ENCODE assay signal across 36 cellular contexts in genomic region chr13:51107996-51108395, GRCh38. TPM values are rescaled to one million over a fixed set of nuclear protein-coding genes. Genes with fewer than 3 reads are reported as not detected.
"Had no signal": no experiment of that assay in that cellular context is flagged by ENCODE, and none has a peak within 500 bp of the region (broad histone marks: within the 10 kb centered on the region; RNA-seq: fewer than 3 reads in every experiment).

No MANE protein-coding gene starts in this region.

- H3K9me3 Mint-ChIP-seq: naive thymus-derived CD8-positive, alpha-beta T cell; natural killer cell treated with Interleukin-12 subunit alpha and Interleukin-12 subunit beta and Interleukin-15 and Interleukin-18, amount 100 ng/mL, for 72 hours; nephron progenitor cell; neural crest cell; stimulated activated memory B cell treated with anti-CD40 and anti-IgM and Interleukin-4, amounts not matched to agents 10 μg/mL and 1 μg/mL and 100 μg/mL, for 72 hours; stimulated activated naive CD8-positive, alpha-beta T cell treated with anti-CD3 and anti-CD28 coated beads, Interleukin-15, amount 100 ng/mL, for 72 hours; type B pancreatic cell had no signal

- H3K4me3 ChIP-seq: ovary, psoas muscle, skin epidermis, smooth muscle cell, spleen, suprapubic skin, testis, tibial artery, transverse colon, upper lobe of right lung, uterus had no signal

- ATAC-seq: naive thymus-derived CD8-positive, alpha-beta T cell; natural killer cell treated with Interleukin-12 subunit alpha and Interleukin-12 subunit beta and Interleukin-15 and Interleukin-18, amount 100 ng/mL, for 72 hours; psoas muscle; right cardiac atrium; sciatic nerve; stimulated activated memory B cell treated with anti-CD40 and anti-IgM and Interleukin-4, amounts not matched to agents 10 μg/mL and 1 μg/mL and 100 μg/mL, for 72 hours; stimulated activated naive CD8-positive, alpha-beta T cell treated with anti-CD3 and anti-CD28 coated beads, Interleukin-15, amount 100 ng/mL, for 72 hours; stimulated activated naive CD8-positive, alpha-beta T cell treated with anti-CD3 and anti-CD28 coated beads, Interleukin-15, Interleukin-2, amounts not matched to agents 100 U/mL and 50 U/mL, for 24 hours; upper lobe of right lung had no signal

- H3K36me3 Mint-ChIP-seq: naive thymus-derived CD8-positive, alpha-beta T cell; natural killer cell treated with Interleukin-12 subunit alpha and Interleukin-12 subunit beta and Interleukin-15 and Interleukin-18, amount 100 ng/mL, for 72 hours; stimulated activated memory B cell treated with anti-CD40 and anti-IgM and Interleukin-4, amounts not matched to agents 10 μg/mL and 1 μg/mL and 100 μg/mL, for 72 hours; type B pancreatic cell had no signal

- H3K9ac ChIP-seq: parathyroid adenoma had no signal

- H3K36me3 ChIP-seq: neutrophil, ovary, spleen, suprapubic skin, tibial artery, transverse colon, upper lobe of right lung, uterus had no signal

- H3K27ac ChIP-seq: neutrophil, ovary, parathyroid adenoma, psoas muscle, skin epidermis, spleen, suprapubic skin, testis, tibial artery, transverse colon, upper lobe of right lung, uterus had no signal

- DNase-seq: naive thymus-derived CD8-positive, alpha-beta T cell; nephron progenitor cell; nucleus accumbens; ovary; posterior cingulate gyrus; psoas muscle; right cardiac atrium; spleen; stimulated activated CD4-positive, alpha-beta T cell treated with anti-CD3 and anti-CD28 coated beads, Interleukin-12 subunit alpha, Interleukin-12 subunit beta, amount 100 ng/mL, for 4 hours; stimulated activated CD4-positive, alpha-beta T cell treated with anti-CD3 and anti-CD28 coated beads, Interleukin-1b, Interleukin-23, amount 100 ng/mL, for 48 hours; stimulated activated CD4-positive, alpha-beta T cell treated with anti-CD3 and anti-CD28 coated beads, Interleukin-4, amount 100 ng/mL, for 1 hour; stimulated activated CD4-positive, alpha-beta T cell treated with anti-CD3 and anti-CD28 coated beads, Interleukin-4, amount 100 ng/mL, for 4 hours; stimulated activated CD8-positive, alpha-beta memory T cell treated with anti-CD3 and anti-CD28 coated beads, Interleukin-4, amount 100 ng/mL, for 48 hours; stimulated activated naive CD4-positive, alpha-beta T cell; stimulated activated naive CD8-positive, alpha-beta T cell treated with anti-CD3 and anti-CD28 coated beads, Interleukin-15, amount 100 ng/mL, for 72 hours; stimulated activated naive CD8-positive, alpha-beta T cell treated with anti-CD3 and anti-CD28 coated beads, Interleukin-15, Interleukin-2, amounts not matched to agents 100 U/mL and 50 U/mL, for 24 hours; substantia nigra; testis; tibial artery; transverse colon; upper lobe of right lung; uterus had no signal

- H3K9me3 ChIP-seq: neutrophil, ovary, psoas muscle, spleen, suprapubic skin, testis, tibial artery, transverse colon, upper lobe of right lung, uterus had no signal

- H3K27ac Mint-ChIP-seq: naive thymus-derived CD8-positive, alpha-beta T cell; natural killer cell treated with Interleukin-12 subunit alpha and Interleukin-12 subunit beta and Interleukin-15 and Interleukin-18, amount 100 ng/mL, for 72 hours; nephron progenitor cell; progenitor cell of endocrine pancreas; stimulated activated memory B cell treated with anti-CD40 and anti-IgM and Interleukin-4, amounts not matched to agents 10 μg/mL and 1 μg/mL and 100 μg/mL, for 72 hours; type B pancreatic cell had no signal

- H3K4me1 Mint-ChIP-seq: naive thymus-derived CD8-positive, alpha-beta T cell; nephron progenitor cell; neural crest cell; stimulated activated memory B cell treated with anti-CD40 and anti-IgM and Interleukin-4, amounts not matched to agents 10 μg/mL and 1 μg/mL and 100 μg/mL, for 72 hours; stimulated activated naive CD8-positive, alpha-beta T cell treated with anti-CD3 and anti-CD28 coated beads, Interleukin-15, amount 100 ng/mL, for 72 hours had no signal

- H3K27me3 ChIP-seq: neutrophil, ovary, testis, tibial artery, uterus had no signal

- H3K4me1 ChIP-seq: parathyroid adenoma, psoas muscle, spleen, suprapubic skin, testis, tibial artery, transverse colon, upper lobe of right lung, uterus had no signal

- H3K27me3 Mint-ChIP-seq: progenitor cell of endocrine pancreas, type B pancreatic cell had no signal

- H2AFZ ChIP-seq: parathyroid adenoma had no signal

- H3K4me2 ChIP-seq: smooth muscle cell had no signal

- H3K79me2 ChIP-seq: parathyroid adenoma had no signal

- H3K4me3 Mint-ChIP-seq: naive thymus-derived CD8-positive, alpha-beta T cell; natural killer cell treated with Interleukin-12 subunit alpha and Interleukin-12 subunit beta and Interleukin-15 and Interleukin-18, amount 100 ng/mL, for 72 hours; nephron progenitor cell; neural crest cell; stimulated activated memory B cell treated with anti-CD40 and anti-IgM and Interleukin-4, amounts not matched to agents 10 μg/mL and 1 μg/mL and 100 μg/mL, for 72 hours; stimulated activated naive CD8-positive, alpha-beta T cell treated with anti-CD3 and anti-CD28 coated beads, Interleukin-15, amount 100 ng/mL, for 72 hours; type B pancreatic cell had no signal

RNA-seq across cellular contexts. Expression of gene C13orf42, which starts 3.1 kb away (rescaled TPM):
- total RNA-seq: naive thymus-derived CD8-positive, alpha-beta T cell; natural killer cell treated with Interleukin-12 subunit alpha and Interleukin-12 subunit beta and Interleukin-15 and Interleukin-18, amount 100 ng/mL, for 72 hours; neural crest cell; osteoblast; ovary; progenitor cell of endocrine pancreas; psoas muscle; renal cortical epithelial cell; right cardiac atrium; sciatic nerve; smooth muscle cell; suprapubic skin; transverse colon; upper lobe of right lung; urinary bladder; uterus had no signal
- polyA plus RNA-seq: naive thymus-derived CD8-positive, alpha-beta T cell; psoas muscle; right cardiac atrium; smooth muscle cell; urinary bladder had no signal
